ENCODE assay signal across 10 cellular contexts in the genomic region with DNA sequence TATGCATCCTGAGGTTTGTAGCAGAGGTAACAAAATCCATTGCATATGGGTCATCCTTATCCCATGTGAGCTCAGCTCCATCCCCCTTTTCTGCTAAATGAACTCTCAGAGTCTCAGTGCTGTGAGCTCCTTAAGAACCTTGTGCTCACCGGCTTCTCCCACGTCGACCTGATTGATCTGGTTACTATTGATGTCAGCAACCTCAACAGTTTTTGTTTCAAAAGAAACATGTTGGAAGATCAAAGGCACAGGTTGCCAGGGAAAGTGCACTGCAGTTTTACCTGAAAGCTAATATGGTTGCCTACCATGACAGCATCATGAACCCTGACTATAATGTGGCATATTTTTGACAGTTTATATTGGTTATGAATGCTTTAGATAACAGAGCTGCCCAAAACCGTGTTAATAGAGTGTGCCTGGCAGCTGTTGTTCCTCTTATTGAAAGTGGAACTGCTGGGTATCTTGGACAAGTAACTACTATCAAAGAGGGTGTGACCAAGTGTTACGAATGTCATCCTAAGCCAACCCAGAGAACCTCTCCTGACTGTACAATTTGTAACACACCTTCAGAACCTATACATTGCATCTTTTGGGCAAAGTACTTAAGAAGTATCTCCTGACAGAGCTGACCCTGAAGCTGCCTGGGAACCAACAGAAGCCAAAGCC.
A peak's percentile ranks its signal among the peaks of the same experiment; 100 is the strongest.
DNase-seq lines count a peak whose midpoint lies in the region; ATAC-seq and FAIRE-seq lines count a peak whose summit lies in the region.
"Had no signal": no experiment of that assay in that cellular context is flagged by ENCODE, and none has a peak within 500 bp of the region (broad histone marks: within the 10 kb centered on the region; RNA-seq: fewer than 3 reads in every experiment).

No MANE protein-coding gene starts in this region.

- DNase-seq in activated CD4-positive, alpha-beta memory T cell treated with anti-CD3 and anti-CD28 coated beads, Interleukin-2, amount 10 ng/mL, durations not matched to agents 7 days and 5 days = peak; percentile 29
- peak; percentile 9 for DNase-seq in small intestine
- no peak for DNase-seq in 8988T
- DNase-seq in anterior cingulate cortex (lab: John Stamatoyannopoulos, UW) = no peak
- DNase-seq in GM19238 (ENCODE audit: insufficient read length, low spot score) = no peak
- DNase-seq: DMS79 treated with DMSO at 0.1 percent for 48 hours had no signal

- no peak overlapping the region for H3K4me3 ChIP-seq in small intestine (ENCODE audit: low read depth in 1 of 2, low read length in 2 of 2)

- no peaks in the 10 kb centered on the region for H3K27me3 Mint-ChIP-seq in activated CD4-positive, alpha-beta memory T cell treated with anti-CD3 and anti-CD28 coated beads, Interleukin-2, amount 10 ng/mL, durations not matched to agents 7 days and 5 days

- H3K36me3 Mint-ChIP-seq in activated CD4-positive, alpha-beta memory T cell treated with anti-CD3 and anti-CD28 coated beads, Interleukin-2, amount 10 ng/mL, durations not matched to agents 7 days and 5 days (ENCODE audit: low read depth) = peaks cover 5% of the 10 kb centered on the region

- POLR2A ChIA-PET in activated CD4-positive, alpha-beta memory T cell treated with anti-CD3 and anti-CD28 coated beads, Interleukin-2, amount 10 ng/mL, durations not matched to agents 7 days and 5 days (lab: Charles Lee) = interaction anchor here (2.7 kb wide), 1 partner anchor 132 kb away, joined by 12 read pairs; a partner anchor contains a TSS

- no peak for FAIRE-seq in small intestine (lab: Jason Lieb, UNC)
- FAIRE-seq: frontal cortex had no signal

- WGBS in small intestine, 3 donors = 41 to 54% (median 44%) methylated on average over 5 of the region's 5 CpGs

- H3K9me3 ChIP-seq in small intestine (ENCODE audit: control insufficient read depth, low read depth) = no peaks in the 10 kb centered on the region

- peak overlapping the region in 1 of 2 donors; percentile 24 for H3K27ac ChIP-seq in small intestine (ENCODE audit: low read depth in 1 of 2, low read length in 1 of 2)

- H3K4me1 ChIP-seq in small intestine (ENCODE audit: control insufficient read depth in 2 of 2, insufficient read depth in 1 of 2, low read depth in 1 of 2, low read length in 1 of 2) = no peaks in the 10 kb centered on the region

- ATAC-seq in GM18498 (IDR thresholded peaks at IDR 0.05; ENCODE audit: unreplicated experiment) = peak; percentile 52
- peak; percentile 42 for ATAC-seq in HG03103 (IDR thresholded peaks at IDR 0.05; ENCODE audit: low read depth, unreplicated experiment)
- no peak for ATAC-seq in GM21723 (IDR thresholded peaks at IDR 0.05; ENCODE audit: unreplicated experiment)

- peaks cover 13% of the 10 kb centered on the region for H3K9me3 Mint-ChIP-seq in activated CD4-positive, alpha-beta memory T cell treated with anti-CD3 and anti-CD28 coated beads, Interleukin-2, amount 10 ng/mL, durations not matched to agents 7 days and 5 days

- CTCF ChIA-PET in activated CD4-positive, alpha-beta memory T cell treated with anti-CD3 and anti-CD28 coated beads, Interleukin-2, amount 10 ng/mL, durations not matched to agents 7 days and 5 days (lab: Charles Lee) = no interaction called here

- H3K27me3 ChIP-seq in small intestine (ENCODE audit: control insufficient read depth in 2 of 2, insufficient read depth in 2 of 2, low read length in 2 of 2) = no peaks in the 10 kb centered on the region

- no peaks in the 10 kb centered on the region for H3K36me3 ChIP-seq in small intestine (ENCODE audit: control insufficient read depth in 2 of 2, insufficient read depth in 2 of 2, low read length in 2 of 2)

- H3K27ac Mint-ChIP-seq in activated CD4-positive, alpha-beta memory T cell treated with anti-CD3 and anti-CD28 coated beads, Interleukin-2, amount 10 ng/mL, durations not matched to agents 7 days and 5 days = peak overlapping the region; percentile 46

- peaks cover 23% of the 10 kb centered on the region for H3K4me1 Mint-ChIP-seq in activated CD4-positive, alpha-beta memory T cell treated with anti-CD3 and anti-CD28 coated beads, Interleukin-2, amount 10 ng/mL, durations not matched to agents 7 days and 5 days

- H3K4me3 Mint-ChIP-seq in activated CD4-positive, alpha-beta memory T cell treated with anti-CD3 and anti-CD28 coated beads, Interleukin-2, amount 10 ng/mL, durations not matched to agents 7 days and 5 days = no peak overlapping the region

Comparison
In these comparisons a context has a peak if more than half of its experiments do, and no peak if none do; other contexts are left out.
1. DNase-seq: peak in activated CD4-positive, alpha-beta memory T cell treated with anti-CD3 and anti-CD28 coated beads, Interleukin-2, amount 10 ng/mL, durations not matched to agents 7 days and 5 days (single experiment) and small intestine (single experiment); none in 8988T (single experiment), anterior cingulate cortex (0 of 58) and GM19238 (single experiment).